8 cellular contexts compared by ENCODE assay signal in genomic region chr1:148402152-148403084, GRCh38.
DNase-seq lines count a peak whose midpoint lies in the region; ATAC-seq and TF ChIP-seq lines count a peak whose summit lies in the region.
"Not testable (repeated sequence)": the region's sequence is repeated elsewhere in the genome, so short reads cannot be mapped to it uniquely, and the experiment has no call there.

No MANE protein-coding gene starts in this region.

- not testable (repeated sequence) for TF ChIP-seq CTCF in DOHH2 (IDR thresholded peaks at IDR 0.05; ENCODE audit: low read depth, low read length, poor library complexity, severe bottlenecking); SK-N-SH (IDR thresholded peaks at IDR 0.05); foreskin keratinocyte (conservative IDR thresholded peaks at IDR 0.05)

- not testable (repeated sequence) for DNase-seq in SK-N-SH
- DNase-seq in activated naive CD4-positive, alpha-beta T cell (lab: John Stamatoyannopoulos, UW): peak; percentile 31 to 75 (median 62)
- peak; percentile 62 to 81 for DNase-seq in foreskin keratinocyte
- DNase-seq in natural killer cell treated with Interleukin-12 subunit alpha and Interleukin-12 subunit beta and Interleukin-15 and Interleukin-18, amount 100 ng/mL, for 72 hours (ENCODE audit: low spot score): peak; percentile 93
- peak; percentile 65 for DNase-seq in stimulated activated CD8-positive, alpha-beta memory T cell treated with anti-CD3 and anti-CD28 coated beads, Interleukin-7, amount 100 ng/mL, for 24 hours (ENCODE audit: low read depth)

- TF ChIP-seq RAD21 in SK-N-SH (IDR thresholded peaks at IDR 0.05; ENCODE audit: low read length): not testable (repeated sequence)

- H4K20me1 ChIP-seq in DOHH2 (ENCODE audit: control insufficient read depth, insufficient read depth, low read depth, low read length); SK-N-SH (ENCODE audit: insufficient read depth): not testable (repeated sequence)

- H3K4me3 Mint-ChIP-seq in natural killer cell treated with Interleukin-12 subunit alpha and Interleukin-12 subunit beta and Interleukin-15 and Interleukin-18, amount 100 ng/mL, for 72 hours: peak overlapping the region; percentile 99

- H3K4me3 ChIP-seq in DOHH2 (ENCODE audit: low read length): peak overlapping the region; percentile 68
- peak overlapping the region; percentile 29 to 47 for H3K4me3 ChIP-seq in SK-N-SH (ENCODE audit: low read depth in 2 of 2, low read length in 1 of 2)

- not testable (repeated sequence) for H3K9me2 ChIP-seq in DOHH2 (replicated peaks; ENCODE audit: control insufficient read depth, low read length); SK-N-SH

- peak overlapping the region; percentile 66 for H3K4me2 ChIP-seq in DOHH2 (ENCODE audit: low read length)
- peak overlapping the region; percentile 56 for H3K4me2 ChIP-seq in SK-N-SH

- CTCF ChIA-PET in SK-N-SH (lab: Yijun Ruan, JAX): not testable (repeated sequence)

- H3K4me1 Mint-ChIP-seq in natural killer cell treated with Interleukin-12 subunit alpha and Interleukin-12 subunit beta and Interleukin-15 and Interleukin-18, amount 100 ng/mL, for 72 hours (ENCODE audit: low read depth in 2 of 2): peaks cover 20 to 23% of the 10 kb centered on the region in 2 donors

- H3K27ac ChIP-seq in DOHH2 (ENCODE audit: low read depth, low read length) (peak overlapping the region; percentile 41), KOPT-K1 (ENCODE audit: low read depth, low read length, poor library complexity, severe bottlenecking) (peak overlapping the region; percentile 83), foreskin keratinocyte (peak overlapping the region; percentile 90)
- H3K27ac ChIP-seq in SK-N-SH (ENCODE audit: low read depth in 2 of 2, low read length in 1 of 2): not testable (repeated sequence)

- H3K79me2 ChIP-seq in DOHH2 (ENCODE audit: control insufficient read depth, low read length); SK-N-SH (ENCODE audit: insufficient read depth): not testable (repeated sequence)

- not testable (repeated sequence) for H3K9ac ChIP-seq in SK-N-SH

- H3K9me3 Mint-ChIP-seq in natural killer cell treated with Interleukin-12 subunit alpha and Interleukin-12 subunit beta and Interleukin-15 and Interleukin-18, amount 100 ng/mL, for 72 hours: not testable (repeated sequence)

- not testable (repeated sequence) for TF ChIP-seq EP300 in SK-N-SH (IDR thresholded peaks at IDR 0.05; ENCODE audit: borderline replicate concordance in 1 of 2, low read depth in 1 of 2, low read length in 1 of 2)

- H3F3A ChIP-seq in DOHH2 (ENCODE audit: control insufficient read depth, insufficient read depth); SK-N-SH (replicated peaks; ENCODE audit: insufficient read depth): not testable (repeated sequence)

- WGBS in SK-N-SH (ENCODE audit: low lambda C conversion rate): 5% methylated on average over 44 of the region's 45 CpGs

- not testable (repeated sequence) for H3K36me3 ChIP-seq in DOHH2 (ENCODE audit: control insufficient read depth, low read length); KOPT-K1 (ENCODE audit: insufficient read depth, low read length); SK-N-SH (replicated peaks in 1 of 2; ENCODE audit: control insufficient read depth in 1 of 2, insufficient read depth in 2 of 2, low read length in 1 of 2)

- POLR2A ChIA-PET in SK-N-SH (lab: Yijun Ruan, JAX): not testable (repeated sequence)

- H2AFZ ChIP-seq in SK-N-SH (ENCODE audit: low read depth): 0 out of 2 replicates have a peak overlapping the region, but pooled peaks have one; percentile 16

- H3K36me3 Mint-ChIP-seq in natural killer cell treated with Interleukin-12 subunit alpha and Interleukin-12 subunit beta and Interleukin-15 and Interleukin-18, amount 100 ng/mL, for 72 hours: not testable (repeated sequence)

- peak; percentile 91 for ATAC-seq in GM21737 (IDR thresholded peaks at IDR 0.05; ENCODE audit: unreplicated experiment)
- peak; percentile 81 for ATAC-seq in foreskin keratinocyte
- peak; percentile 93 to 97 for ATAC-seq in natural killer cell treated with Interleukin-12 subunit alpha and Interleukin-12 subunit beta and Interleukin-15 and Interleukin-18, amount 100 ng/mL, for 72 hours

- not testable (repeated sequence) for H3K9me3 ChIP-seq in DOHH2 (ENCODE audit: control insufficient read depth, insufficient read depth, low read length); KOPT-K1 (ENCODE audit: insufficient read depth, low read length, poor library complexity, severe bottlenecking); SK-N-SH

- H3K27me3 Mint-ChIP-seq in natural killer cell treated with Interleukin-12 subunit alpha and Interleukin-12 subunit beta and Interleukin-15 and Interleukin-18, amount 100 ng/mL, for 72 hours: not testable (repeated sequence)

- not testable (repeated sequence) for H3K27me3 ChIP-seq in DOHH2 (ENCODE audit: control insufficient read depth, low read length); SK-N-SH (ENCODE audit: insufficient read depth); foreskin keratinocyte

- H3K4me1 ChIP-seq in DOHH2 (ENCODE audit: control insufficient read depth, low read length): peaks cover 11% of the 10 kb centered on the region
- H3K4me1 ChIP-seq in SK-N-SH (ENCODE audit: control insufficient read depth in 1 of 2, insufficient read depth in 2 of 2, low read depth in 1 of 2, low read length in 1 of 2); foreskin keratinocyte: not testable (repeated sequence)

- peak overlapping the region; percentile 93 to 99 for H3K27ac Mint-ChIP-seq in natural killer cell treated with Interleukin-12 subunit alpha and Interleukin-12 subunit beta and Interleukin-15 and Interleukin-18, amount 100 ng/mL, for 72 hours
